ENCODE assay signal across 1 cellular context in genomic region chr5:93620487-93621339, GRCh38.
TF ChIP-seq lines count a peak whose summit lies in the region.

No MANE protein-coding gene starts in this region.

TF ChIP-seq in HepG2, 621 proteins besides CTCF, POLR2A, EP300 and RAD21 (continued from another document and continues in another):
- TF ChIP-seq HMGXB3 (CRISPR knock-in tag; IDR thresholded peaks at IDR 0.05; ENCODE audit: borderline replicate concordance) (no peak), NBN (conservative IDR thresholded peaks at IDR 0.05) (no peak), ZSCAN29 (CRISPR knock-in tag; conservative IDR thresholded peaks at IDR 0.05) (no peak), MIXL1 (CRISPR knock-in tag; IDR thresholded peaks at IDR 0.05) (peak; percentile 66), ZMYM3 (CRISPR knock-in tag; IDR thresholded peaks at IDR 0.05) (peak; percentile 53; the same call in 1 of the 2 replicates), RBM39 (IDR thresholded peaks at IDR 0.05; ENCODE audit: low read depth, low read length, poor library complexity, severe bottlenecking) (no peak), ZNF18 (CRISPR knock-in tag; IDR thresholded peaks at IDR 0.05; ENCODE audit: insufficient replicate concordance) (no peak), ATRX (CRISPR knock-in tag; IDR thresholded peaks at IDR 0.05; ENCODE audit: borderline replicate concordance) (no peak), ZNF180 (CRISPR knock-in tag; IDR thresholded peaks at IDR 0.05; ENCODE audit: borderline replicate concordance, low read depth) (no peak; the same call in 1 of the 2 replicates), ZSCAN20 (CRISPR knock-in tag; IDR thresholded peaks at IDR 0.05; ENCODE audit: borderline replicate concordance) (no peak), ZFYVE20 (CRISPR knock-in tag; IDR thresholded peaks at IDR 0.05; ENCODE audit: borderline replicate concordance, low read depth) (no peak), MAFG (CRISPR knock-in tag; IDR thresholded peaks at IDR 0.05) (no peak), ZNF121 (CRISPR knock-in tag; IDR thresholded peaks at IDR 0.05) (no peak), HMG20B (CRISPR knock-in tag; conservative IDR thresholded peaks at IDR 0.05) (no peak), IKZF5 (CRISPR knock-in tag; IDR thresholded peaks at IDR 0.05) (no peak), YEATS2 (CRISPR knock-in tag; IDR thresholded peaks at IDR 0.05; ENCODE audit: borderline replicate concordance) (no peak), KMT2B (CRISPR knock-in tag; IDR thresholded peaks at IDR 0.05) (peak; percentile 71), PLRG1 (conservative IDR thresholded peaks at IDR 0.05) (no peak), GMEB1 (CRISPR knock-in tag; IDR thresholded peaks at IDR 0.05; ENCODE audit: borderline replicate concordance) (no peak; the same call in 1 of the 2 replicates), MLX (CRISPR knock-in tag; IDR thresholded peaks at IDR 0.05) (no peak), ZNF672 (CRISPR knock-in tag; IDR thresholded peaks at IDR 0.05) (no peak), ZSCAN5A (CRISPR knock-in tag; IDR thresholded peaks at IDR 0.05; ENCODE audit: borderline replicate concordance) (0 out of 2 replicates have a peak, but pooled peaks have one; percentile 24), ZNF598 (CRISPR knock-in tag; IDR thresholded peaks at IDR 0.05; ENCODE audit: borderline replicate concordance) (peak; percentile 69; the same call in 1 of the 2 replicates), ZNF33B (CRISPR knock-in tag; IDR thresholded peaks at IDR 0.05) (0 out of 2 replicates have a peak, but pooled peaks have one; percentile 45), ZBTB21 (CRISPR knock-in tag; IDR thresholded peaks at IDR 0.05) (no peak), RFX1 (IDR thresholded peaks at IDR 0.05) (no peak), HMGA1 (CRISPR knock-in tag; conservative IDR thresholded peaks at IDR 0.05) (no peak), CERS6 (CRISPR knock-in tag; IDR thresholded peaks at IDR 0.05) (no peak), SRSF1 (optimal IDR thresholded peaks at IDR 0.05; ENCODE audit: low read depth, low read length) (no peak), ZNF747 (CRISPR knock-in tag; IDR thresholded peaks at IDR 0.05; ENCODE audit: borderline replicate concordance) (peak; percentile 55; the same call in 1 of the 2 replicates), ZNF646 (CRISPR knock-in tag; IDR thresholded peaks at IDR 0.05) (no peak), ZNF432 (CRISPR knock-in tag; IDR thresholded peaks at IDR 0.05; ENCODE audit: borderline replicate concordance) (no peak), ATM (IDR thresholded peaks at IDR 0.05; ENCODE audit: borderline replicate concordance) (no peak), NAIF1 (CRISPR knock-in tag; IDR thresholded peaks at IDR 0.05; ENCODE audit: borderline replicate concordance) (no peak), ZNF225 (CRISPR knock-in tag; IDR thresholded peaks at IDR 0.05) (no peak), ELF4 (CRISPR knock-in tag; IDR thresholded peaks at IDR 0.05; ENCODE audit: borderline replicate concordance) (0 out of 2 replicates have a peak, but pooled peaks have one; percentile 40), PPARG (CRISPR knock-in tag; conservative IDR thresholded peaks at IDR 0.05) (no peak), ZNF446 (CRISPR knock-in tag; IDR thresholded peaks at IDR 0.05) (0 out of 2 replicates have a peak, but pooled peaks have one; percentile 45), MYC (CRISPR knock-in tag; IDR thresholded peaks at IDR 0.05; ENCODE audit: borderline replicate concordance) (peak; percentile 38; the same call in 1 of the 2 replicates), NRL (CRISPR knock-in tag; IDR thresholded peaks at IDR 0.05; ENCODE audit: borderline replicate concordance) (no peak), ZNF773 (CRISPR knock-in tag; IDR thresholded peaks at IDR 0.05; ENCODE audit: borderline replicate concordance) (no peak), KLF6 (CRISPR knock-in tag; IDR thresholded peaks at IDR 0.05) (peak; percentile 45; the same call in 1 of the 2 replicates), GTF3A (CRISPR knock-in tag; conservative IDR thresholded peaks at IDR 0.05) (no peak), RFXANK (CRISPR knock-in tag; IDR thresholded peaks at IDR 0.05) (no peak), HCFC1 (IDR thresholded peaks at IDR 0.05; ENCODE audit: low read depth, low read length) (no peak), ZFP36L1 (CRISPR knock-in tag; IDR thresholded peaks at IDR 0.05) (no peak), SMARCC2 (IDR thresholded peaks at IDR 0.05) (no peak), ZNF7 (CRISPR knock-in tag; IDR thresholded peaks at IDR 0.05) (no peak), IRF1 (CRISPR knock-in tag; IDR thresholded peaks at IDR 0.05; ENCODE audit: low read depth) (no peak)
